ENCODE assay signal across 16 cellular contexts in genomic region chr2:180203972-180204371, GRCh38.
DNase-seq lines count a peak whose midpoint lies in the region; ATAC-seq lines count a peak whose summit lies in the region.
"Had no signal": no experiment of that assay in that cellular context is flagged by ENCODE, and none has a peak within 500 bp of the region (broad histone marks: within the 10 kb centered on the region; RNA-seq: fewer than 3 reads in every experiment).

No MANE protein-coding gene starts in this region.

- H3K4me1 Mint-ChIP-seq in activated CD4-positive, alpha-beta memory T cell treated with anti-CD3 and anti-CD28 coated beads for 36 hours (ENCODE audit: low read depth) = no peaks in the 10 kb centered on the region
- H3K4me1 Mint-ChIP-seq: activated CD4-positive, alpha-beta T cell treated with anti-CD3 and anti-CD28 coated beads, Interleukin-2, amount 10 ng/mL, durations not matched to agents 24 days and 14 days; activated T-helper 17 cell treated with anti-CD3 and anti-CD28 coated beads, Interleukin-2, amount 50 U/mL, for 72 hours had no signal

- no peak overlapping the region for H3K27ac Mint-ChIP-seq in activated CD4-positive, alpha-beta memory T cell treated with anti-CD3 and anti-CD28 coated beads for 36 hours
- H3K27ac Mint-ChIP-seq: activated CD4-positive, alpha-beta T cell treated with anti-CD3 and anti-CD28 coated beads, Interleukin-2, amount 10 ng/mL, durations not matched to agents 24 days and 14 days; activated T-helper 17 cell treated with anti-CD3 and anti-CD28 coated beads, Interleukin-2, amount 50 U/mL, for 72 hours had no signal

- no peaks in the 10 kb centered on the region for H3K9me3 Mint-ChIP-seq in activated CD4-positive, alpha-beta memory T cell treated with anti-CD3 and anti-CD28 coated beads for 36 hours
- H3K9me3 Mint-ChIP-seq: activated CD4-positive, alpha-beta T cell treated with anti-CD3 and anti-CD28 coated beads, Interleukin-2, amount 10 ng/mL, durations not matched to agents 24 days and 14 days; activated T-helper 17 cell treated with anti-CD3 and anti-CD28 coated beads, Interleukin-2, amount 50 U/mL, for 72 hours had no signal

- DNase-seq in AG08395 (ENCODE audit: low spot score) = peak; percentile 67
- peak; percentile 7 for DNase-seq in M059J (ENCODE audit: low read depth)
- DNase-seq in kidney tubule cell (ENCODE audit: low spot score) = peak; percentile 57
- no peak for DNase-seq in GF-D8 (lab: John Stamatoyannopoulos, UW)
- no peak for DNase-seq in activated CD4-positive, alpha-beta memory T cell treated with anti-CD3 and anti-CD28 coated beads for 36 hours
- DNase-seq: activated CD4-positive, alpha-beta T cell treated with anti-CD3 and anti-CD28 coated beads, Interleukin-2, amount 10 ng/mL, durations not matched to agents 24 days and 14 days; NCI-H1694; NCI-H526 treated with DMSO at 0.1 percent for 48 hours; stimulated activated CD4-positive, alpha-beta T cell treated with anti-CD3 and anti-CD28 coated beads, Interleukin-15, amount 100 ng/mL, for 24 hours; T-helper 2 cell had no signal

- POLR2A ChIA-PET in activated CD4-positive, alpha-beta memory T cell treated with anti-CD3 and anti-CD28 coated beads for 36 hours (lab: Charles Lee) = no interaction called here

- ATAC-seq in esophagus mucosa (peak; percentile 100), HG03045 (IDR thresholded peaks at IDR 0.05; ENCODE audit: unreplicated experiment) (no peak), HG03025 (IDR thresholded peaks at IDR 0.05; ENCODE audit: low FRiP score, unreplicated experiment) (no peak)
- ATAC-seq: A549; activated T-helper 17 cell treated with anti-CD3 and anti-CD28 coated beads, Interleukin-2, amount 50 U/mL, for 72 hours; body of pancreas had no signal

- no peak overlapping the region for H3K4me3 Mint-ChIP-seq in activated CD4-positive, alpha-beta memory T cell treated with anti-CD3 and anti-CD28 coated beads for 36 hours
- H3K4me3 Mint-ChIP-seq: activated CD4-positive, alpha-beta T cell treated with anti-CD3 and anti-CD28 coated beads, Interleukin-2, amount 10 ng/mL, durations not matched to agents 24 days and 14 days; activated T-helper 17 cell treated with anti-CD3 and anti-CD28 coated beads, Interleukin-2, amount 50 U/mL, for 72 hours had no signal

- no peaks in the 10 kb centered on the region for H3K36me3 Mint-ChIP-seq in activated CD4-positive, alpha-beta memory T cell treated with anti-CD3 and anti-CD28 coated beads for 36 hours

- CTCF ChIA-PET in activated CD4-positive, alpha-beta memory T cell treated with anti-CD3 and anti-CD28 coated beads for 36 hours (lab: Charles Lee) = no interaction called here

- intact Hi-C loops in activated CD4-positive, alpha-beta memory T cell treated with anti-CD3 and anti-CD28 coated beads for 36 hours (cut with micrococcal nuclease) = no loop called here

- H3K27me3 Mint-ChIP-seq in activated CD4-positive, alpha-beta memory T cell treated with anti-CD3 and anti-CD28 coated beads for 36 hours = no peaks in the 10 kb centered on the region
- H3K27me3 Mint-ChIP-seq: activated CD4-positive, alpha-beta T cell treated with anti-CD3 and anti-CD28 coated beads, Interleukin-2, amount 10 ng/mL, durations not matched to agents 24 days and 14 days; activated T-helper 17 cell treated with anti-CD3 and anti-CD28 coated beads, Interleukin-2, amount 50 U/mL, for 72 hours had no signal

Comparison
In these comparisons a context has a peak if more than half of its experiments do, and no peak if none do; other contexts are left out.
1. DNase-seq: peak in AG08395 (single experiment), M059J (single experiment) and kidney tubule cell (single experiment); none in GF-D8 (single experiment) and activated CD4-positive, alpha-beta memory T cell treated with anti-CD3 and anti-CD28 coated beads for 36 hours (single experiment).